24 cellular contexts compared by ENCODE assay signal in genomic region chr12:106119301-106119700, GRCh38. TPM values are rescaled to one million over a fixed set of nuclear protein-coding genes. Genes with fewer than 3 reads are reported as not detected.
DNase-seq lines count a peak whose midpoint lies in the region; ATAC-seq and TF ChIP-seq lines count a peak whose summit lies in the region.
"Had no signal": no experiment of that assay in that cellular context is flagged by ENCODE, and none has a peak within 500 bp of the region (broad histone marks: within the 10 kb centered on the region; RNA-seq: fewer than 3 reads in every experiment).

No MANE protein-coding gene starts in this region.

- peak overlapping the region; percentile 1 for H3K4me2 ChIP-seq in mesenchymal stem cell (ENCODE audit: low read length, poor library complexity, severe bottlenecking)

- H3K4me3 ChIP-seq in Panc1 (ENCODE audit: low read depth in 2 of 2, low read length in 2 of 2) (no peak overlapping the region), mesenchymal stem cell (ENCODE audit: insufficient read depth in 1 of 2, low read depth in 1 of 2, low read length in 2 of 2) (no peak overlapping the region), skeletal muscle tissue (ENCODE audit: low read length in 3 of 3) (no peak overlapping the region)
- no peak overlapping the region for H3K4me3 ChIP-seq in effector memory CD4-positive, alpha-beta T cell (ENCODE audit: insufficient read depth, low read depth, low read length, poor library complexity, severe bottlenecking)
- H3K4me3 ChIP-seq: esophagus squamous epithelium, K562, left lung, SJSA1, skin epidermis had no signal

- no peak for TF ChIP-seq CTCF in Panc1 (IDR thresholded peaks at IDR 0.05)

- no peak overlapping the region for H4K91ac ChIP-seq in mesenchymal stem cell (ENCODE audit: low read length)

- H3K23ac ChIP-seq in mesenchymal stem cell (ENCODE audit: low read length in 2 of 2), result no peak overlapping the region

- ATAC-seq in Panc1, result no peak
- ATAC-seq: activated T-cell treated with anti-CD3 and anti-CD28 coated beads, Interleukin-2, amount 50 U/mL, for 72 hours; K562; left lung; stimulated activated naive CD8-positive, alpha-beta T cell treated with anti-CD3 and anti-CD28 coated beads, Interleukin-15, amount 100 ng/mL, for 72 hours had no signal

- H3K36me3 ChIP-seq in Panc1 (ENCODE audit: control insufficient read depth, insufficient read depth, low read length) (no peaks in the 10 kb centered on the region), mesenchymal stem cell (ENCODE audit: control insufficient read depth in 1 of 2, insufficient read depth in 2 of 2, low read depth in 1 of 2, low read length in 2 of 2) (peaks cover 0 to 8% of the 10 kb centered on the region in 2 experiments), skeletal muscle tissue (ENCODE audit: control insufficient read depth in 3 of 3, insufficient read depth in 3 of 3, low read length in 3 of 3) (no peaks in the 10 kb centered on the region)
- no peaks in the 10 kb centered on the region for H3K36me3 ChIP-seq in effector memory CD4-positive, alpha-beta T cell (ENCODE audit: control insufficient read depth, insufficient read depth, low read length)
- H3K36me3 ChIP-seq: esophagus squamous epithelium, left lung had no signal

- 37% methylated on average over 7 of the region's 9 CpGs for WGBS in mesenchymal stem cell

- H3K9me3 ChIP-seq in Panc1 (ENCODE audit: control insufficient read depth, insufficient read depth, low read depth, low read length) (no peaks in the 10 kb centered on the region), mesenchymal stem cell (ENCODE audit: control insufficient read depth, low read length) (no peaks in the 10 kb centered on the region), skeletal muscle tissue (ENCODE audit: control insufficient read depth in 3 of 3, low read length in 3 of 3) (no peaks in the 10 kb centered on the region)
- H3K9me3 ChIP-seq in effector memory CD4-positive, alpha-beta T cell (ENCODE audit: control insufficient read depth, low read length), result no peaks in the 10 kb centered on the region
- H3K9me3 ChIP-seq: esophagus squamous epithelium, left lung, SJSA1 had no signal

- no peak overlapping the region for H4K8ac ChIP-seq in mesenchymal stem cell (ENCODE audit: low read length)

- BruUV-seq in Panc1 (replicated peaks; lab: Mats Ljungman, UMichigan), result no TSS peak

- no peak overlapping the region for H3K14ac ChIP-seq in mesenchymal stem cell (ENCODE audit: low read length in 2 of 2)

- no peak overlapping the region for H2BK120ac ChIP-seq in mesenchymal stem cell (ENCODE audit: low read depth, low read length)

- H2BK12ac ChIP-seq in mesenchymal stem cell (ENCODE audit: low read length in 2 of 2), result peak overlapping the region in 1 of 2 experiments; percentile 29

- no peak overlapping the region for H2AK5ac ChIP-seq in mesenchymal stem cell (ENCODE audit: low read length, severe bottlenecking)

- DNase-seq in ACHN (peak; percentile 57), Panc1 (ENCODE audit: low read depth, low spot score) (no peak), mesenchymal stem cell (peak; percentile 51), DMS 273 (lab: John Stamatoyannopoulos, UW; ENCODE audit: unreplicated experiment) (no peak), RPMI8226 (no peak), hepatic stellate cell (ENCODE audit: low spot score) (no peak)
- DNase-seq in effector memory CD4-positive, alpha-beta T cell, result no peak
- DNase-seq: activated CD4-positive, CD25-positive, alpha-beta regulatory T cell; activated naive CD4-positive, alpha-beta T cell; activated T-cell treated with anti-CD3 and anti-CD28 coated beads, Interleukin-2, amount 50 U/mL, for 72 hours; esophagus squamous epithelium; left lung; NCI-H1092 treated with DMSO at 0.1 percent for 48 hours; NCI-H187 treated with DMSO at 0.1 percent for 48 hours; NCI-H2171 treated with DMSO at 0.1 percent for 48 hours; NCI-H524; nephron progenitor cell; stimulated activated naive CD8-positive, alpha-beta T cell treated with anti-CD3 and anti-CD28 coated beads, Interleukin-15, amount 100 ng/mL, for 72 hours; trophoblast cell had no signal

- CTCF ChIA-PET in Panc1 (lab: Charles Lee), result no interaction called here

- POLR2A ChIA-PET in Panc1 (lab: Charles Lee), result no interaction called here

- H3K27ac ChIP-seq in Panc1 (ENCODE audit: low read length) (peak overlapping the region; percentile 96), mesenchymal stem cell (ENCODE audit: low read length, poor library complexity, severe bottlenecking) (peak overlapping the region; percentile 9), skeletal muscle tissue (ENCODE audit: low read depth, low read length) (peak overlapping the region; percentile 48)
- H3K27ac ChIP-seq in effector memory CD4-positive, alpha-beta T cell (ENCODE audit: insufficient read depth, low read length, poor library complexity, severe bottlenecking), result no peak overlapping the region
- H3K27ac ChIP-seq: C4-2B, SJSA1 had no signal

- H2BK5ac ChIP-seq in mesenchymal stem cell (ENCODE audit: low read depth, low read length, poor library complexity, severe bottlenecking), result no peak overlapping the region

- H3K4ac ChIP-seq in mesenchymal stem cell (ENCODE audit: low read depth in 1 of 2, low read length in 2 of 2), result peak overlapping the region in 1 of 2 experiments; percentile 32

- H3K4me1 ChIP-seq in Panc1 (ENCODE audit: control insufficient read depth, insufficient read depth, low read length) (peaks cover 98% of the 10 kb centered on the region), mesenchymal stem cell (ENCODE audit: control insufficient read depth, insufficient read depth, low read depth, low read length) (peaks cover 22% of the 10 kb centered on the region), skeletal muscle tissue (ENCODE audit: control insufficient read depth in 3 of 3, insufficient read depth in 3 of 3, low read length in 3 of 3) (peaks cover 72 to 77% (median 74%) of the 10 kb centered on the region in 3 donors)
- no peaks in the 10 kb centered on the region for H3K4me1 ChIP-seq in effector memory CD4-positive, alpha-beta T cell (ENCODE audit: control insufficient read depth, insufficient read depth, low read length, poor library complexity, severe bottlenecking)

- H3K79me1 ChIP-seq in mesenchymal stem cell (replicated peaks; ENCODE audit: low read length, poor library complexity, severe bottlenecking), result peaks cover 36% of the 10 kb centered on the region

- no peak overlapping the region for H2BK15ac ChIP-seq in mesenchymal stem cell (ENCODE audit: low read depth, poor library complexity, severe bottlenecking)

- in situ Hi-C loops in ACHN (cut with HindIII; ENCODE audit: low pct_ligation_motif_present, low pct_unique_long_range_greater_than_20kb, low sequenced_read_pairs) (no loop called here), Panc1 (cut with HindIII; ENCODE audit: low pct_unique_long_range_greater_than_20kb, low sequenced_read_pairs) (no loop called here)

- H3K9ac ChIP-seq in mesenchymal stem cell (ENCODE audit: low read length) (no peak overlapping the region), skeletal muscle tissue (ENCODE audit: low read depth in 1 of 3, low read length in 3 of 3) (no peak overlapping the region)

- H3K27me3 ChIP-seq in Panc1 (ENCODE audit: control insufficient read depth, insufficient read depth, low read length) (no peaks in the 10 kb centered on the region), mesenchymal stem cell (ENCODE audit: control insufficient read depth in 1 of 2, insufficient read depth in 1 of 2, low read length in 2 of 2) (no peaks in the 10 kb centered on the region), skeletal muscle tissue (ENCODE audit: control insufficient read depth in 3 of 3, insufficient read depth in 3 of 3, low read length in 3 of 3) (no peaks in the 10 kb centered on the region)
- no peaks in the 10 kb centered on the region for H3K27me3 ChIP-seq in effector memory CD4-positive, alpha-beta T cell (replicated peaks; ENCODE audit: control insufficient read depth, insufficient read depth, low read length, poor library complexity, severe bottlenecking)
- H3K27me3 ChIP-seq: left lung, SJSA1 had no signal

- intact Hi-C loops in Panc1 (cut with micrococcal nuclease; ENCODE audit: unreplicated experiment), result no loop called here

- H3K18ac ChIP-seq in mesenchymal stem cell (ENCODE audit: low read depth in 1 of 2, low read length in 2 of 2), result peak overlapping the region in 1 of 2 experiments; percentile 7

- H2AFZ ChIP-seq in mesenchymal stem cell (ENCODE audit: low read depth, low read length), result no peak overlapping the region

RNA-seq across cellular contexts. Expression of gene NUAK1, which starts 19.5 kb away (rescaled TPM):
- total RNA-seq in Panc1 (2021; ENCODE audit: unreplicated experiment), result 50.3 TPM
- 33.2 TPM for polyA plus RNA-seq in Panc1 (2012; ENCODE audit: insufficient read length)
- 8.2 TPM for polyA plus RNA-seq in mesenchymal stem cell (2013, experiment 1 of 2)
- polyA plus RNA-seq in mesenchymal stem cell (2013, experiment 2 of 2), result 7.9 TPM
- 9.4 TPM for total RNA-seq in skeletal muscle tissue
- polyA plus RNA-seq: K562 had no signal

Comparison
In these comparisons a context has a peak if more than half of its experiments do, and no peak if none do; other contexts are left out.
1. DNase-seq: peak in ACHN (single experiment) and mesenchymal stem cell (single experiment); none in Panc1 (single experiment), effector memory CD4-positive, alpha-beta T cell (0 of 3), DMS 273 (single experiment), RPMI8226 (single experiment) and hepatic stellate cell (single experiment).